ENCODE assay signal across 18 cellular contexts in genomic region chr16:10594312-10594950, GRCh38. TPM values are rescaled to one million over a fixed set of nuclear protein-coding genes. Genes with fewer than 3 reads are reported as not detected.
DNase-seq lines count a peak whose midpoint lies in the region; ATAC-seq, FAIRE-seq and TF ChIP-seq lines count a peak whose summit lies in the region.
"Had no signal": no experiment of that assay in that cellular context is flagged by ENCODE, and none has a peak within 500 bp of the region (broad histone marks: within the 10 kb centered on the region; RNA-seq: fewer than 3 reads in every experiment).

No MANE protein-coding gene starts in this region.

- no peaks in the 10 kb centered on the region; the same call in 2 of the 3 replicates for H3K4me1 Mint-ChIP-seq in GM23338
- H3K4me1 Mint-ChIP-seq: endodermal cell had no signal

- H3K4me1 ChIP-seq in GM23338 (ENCODE audit: insufficient read depth) (no peaks in the 10 kb centered on the region), gastroesophageal sphincter (no peaks in the 10 kb centered on the region)

- H3K36me3 Mint-ChIP-seq in GM23338 (ENCODE audit: low read depth): no peaks in the 10 kb centered on the region

- H3K27ac ChIP-seq in GM23338 (ENCODE audit: low read depth) (no peak overlapping the region), gastroesophageal sphincter (no peak overlapping the region)

- WGBS in gastroesophageal sphincter (ENCODE audit: low coverage in 1 of 2), 2 donors: 13 to 31% methylated on average over 1 to 2 of the region's 9 CpGs

- H3K36me3 ChIP-seq in GM23338 (ENCODE audit: insufficient read depth) (no peaks in the 10 kb centered on the region), gastroesophageal sphincter (no peaks in the 10 kb centered on the region)

- no peak for TF ChIP-seq EP300 in gastroesophageal sphincter (IDR thresholded peaks at IDR 0.05)

- ATAC-seq in GM23338 (no peak), gastroesophageal sphincter (no peak), HG02970 (IDR thresholded peaks at IDR 0.05; ENCODE audit: low FRiP score, unreplicated experiment) (no peak)

- H3K9me3 Mint-ChIP-seq in GM23338: no peaks in the 10 kb centered on the region; the same call in 2 of the 3 replicates
- H3K9me3 Mint-ChIP-seq: activated T-cell treated with anti-CD3 and anti-CD28 coated beads, Interleukin-2, amount 50 U/mL, for 24 hours; endodermal cell; stimulated activated naive CD8-positive, alpha-beta T cell treated with anti-CD3 and anti-CD28 coated beads, Interleukin-15, Interleukin-2, amounts not matched to agents 100 ng/mL and 50 ng/mL, for 24 hours had no signal

- H3K9me3 ChIP-seq in gastroesophageal sphincter: no peaks in the 10 kb centered on the region
- H3K9me3 ChIP-seq: Caco-2 had no signal

- TF ChIP-seq CTCF in GM23338 (conservative IDR thresholded peaks at IDR 0.05; ENCODE audit: low read depth in 2 of 2): no peak
- TF ChIP-seq CTCF in epithelial cell of esophagus (IDR thresholded peaks at IDR 0.05; ENCODE audit: insufficient read depth, low read depth, low read length, missing control alignments): peak; percentile 41
- TF ChIP-seq CTCF in gastroesophageal sphincter (IDR thresholded peaks at IDR 0.05): no peak

- no peak for FAIRE-seq in RCC 7860 (lab: Jason Lieb, UNC)
- FAIRE-seq: GM12891 had no signal

- TF ChIP-seq POLR2A in gastroesophageal sphincter (IDR thresholded peaks at IDR 0.05): no peak

- H3K27me3 Mint-ChIP-seq in GM23338 (ENCODE audit: insufficient read depth, low read depth, poor library complexity): peaks cover 11% of the 10 kb centered on the region

- H3K4me3 Mint-ChIP-seq in GM23338: no peak overlapping the region
- H3K4me3 Mint-ChIP-seq: activated T-cell treated with anti-CD3 and anti-CD28 coated beads, Interleukin-2, amount 50 U/mL, for 24 hours; endodermal cell; stimulated activated naive CD8-positive, alpha-beta T cell treated with anti-CD3 and anti-CD28 coated beads, Interleukin-15, Interleukin-2, amounts not matched to agents 100 ng/mL and 50 ng/mL, for 24 hours had no signal

- H3K27me3 ChIP-seq in GM23338 (ENCODE audit: insufficient read depth) (no peaks in the 10 kb centered on the region), gastroesophageal sphincter (no peaks in the 10 kb centered on the region)

- H3K9me2 ChIP-seq in GM23338 (ENCODE audit: insufficient read depth): no peaks in the 10 kb centered on the region

- no peaks in the 10 kb centered on the region for H3F3A ChIP-seq in GM23338 (replicated peaks; ENCODE audit: low read depth)

- peak overlapping the region; percentile 32; the same call in 1 of the 2 replicates for H2AFZ ChIP-seq in GM23338

- DNase-seq in GM23338 (ENCODE audit: low spot score) (no peak), NCI-H345 (lab: John Stamatoyannopoulos, UW) (peak; percentile 87), epithelial cell of esophagus (ENCODE audit: low read depth) (peak; percentile 99), renal cortical epithelial cell (ENCODE audit: low read depth) (peak; percentile 17), RCC 7860 (ENCODE audit: low spot score) (no peak), glomerular visceral epithelial cell (ENCODE audit: extremely low spot score) (no peak)
- DNase-seq: activated CD4-positive, alpha-beta T cell treated with anti-CD3 and anti-CD28 coated beads for 1 hour; activated T-cell treated with anti-CD3 and anti-CD28 coated beads, Interleukin-2, amount 50 U/mL, for 24 hours; Caco-2; endodermal cell; KBM-7; NCI-H82; stimulated activated CD4-positive, alpha-beta T cell treated with anti-CD3 and anti-CD28 coated beads, Interleukin-2, amount 100 ng/mL, for 48 hours had no signal

- no peak overlapping the region for H3K27ac Mint-ChIP-seq in GM23338
- H3K27ac Mint-ChIP-seq: activated T-cell treated with anti-CD3 and anti-CD28 coated beads, Interleukin-2, amount 50 U/mL, for 24 hours; endodermal cell; progenitor cell of endocrine pancreas; stimulated activated naive CD8-positive, alpha-beta T cell treated with anti-CD3 and anti-CD28 coated beads, Interleukin-15, Interleukin-2, amounts not matched to agents 100 ng/mL and 50 ng/mL, for 24 hours had no signal

- no peaks in the 10 kb centered on the region for H3K79me2 ChIP-seq in GM23338 (replicated peaks; ENCODE audit: insufficient read depth)

- H4K20me1 ChIP-seq in GM23338 (replicated peaks; ENCODE audit: insufficient read depth): no peaks in the 10 kb centered on the region

- H3K4me3 ChIP-seq in GM23338 (no peak overlapping the region), epithelial cell of esophagus (ENCODE audit: low read length) (no peak overlapping the region), gastroesophageal sphincter (no peak overlapping the region)

- no peak overlapping the region for H3K4me2 ChIP-seq in GM23338

TF ChIP-seq in GM23338, 12 proteins besides CTCF, POLR2A, EP300 and RAD21 (continues in another document):
- no peak for TF ChIP-seq ZNF462 (CRISPR knock-in tag; IDR thresholded peaks at IDR 0.05)
- TF ChIP-seq NANOG (IDR thresholded peaks at IDR 0.05; ENCODE audit: borderline replicate concordance): no peak
- no peak for TF ChIP-seq CREB1 (CRISPR knock-in tag; IDR thresholded peaks at IDR 0.05; ENCODE audit: low read depth)

RNA-seq across cellular contexts. Expression of gene EMP2, which starts 14.0 kb away (rescaled TPM):
- 7.3 and 7.4 TPM in 2 replicates for total RNA-seq in GM23338 (2014; rRNA removed; shearing (Covaris generic))
- polyA plus RNA-seq in GM23338 (2016; fragmentation: Nextera tagmentation; extraction: Ambion mirVana): 34.2 and 40.1 TPM in 2 replicates
- total RNA-seq in renal cortical epithelial cell (0.45 and 3.0 TPM in 2 replicates), gastroesophageal sphincter (10 to 100 TPM; 52.8 to 94.7 (median 69.7) TPM)

Comparison
In these comparisons a context has a peak if more than half of its experiments do, and no peak if none do; other contexts are left out.
1. DNase-seq: peak in NCI-H345 (single experiment), epithelial cell of esophagus (single experiment) and renal cortical epithelial cell (single experiment); none in GM23338 (single experiment), RCC 7860 (single experiment) and glomerular visceral epithelial cell (single experiment).